20 cellular contexts compared by ENCODE assay signal in the genomic region with DNA sequence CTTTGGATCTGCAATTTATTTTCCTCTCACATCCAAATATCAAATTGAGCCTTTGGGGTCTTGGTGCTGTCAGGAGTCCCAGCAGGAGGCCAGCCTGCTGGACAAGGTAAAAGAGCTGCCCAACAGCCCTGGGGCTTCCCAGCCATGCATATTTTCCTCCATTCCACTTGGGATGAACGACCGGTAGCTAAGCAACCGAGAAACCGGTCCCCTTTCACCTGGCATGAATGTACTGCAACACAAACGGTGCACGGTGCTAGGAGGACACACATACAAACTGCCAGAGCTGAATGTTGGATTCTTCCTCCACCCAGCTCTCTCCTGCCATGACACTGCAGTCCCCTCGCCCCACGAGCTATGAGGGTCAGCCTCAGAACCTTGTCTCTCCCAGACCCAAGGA. TPM values are rescaled to one million over a fixed set of nuclear protein-coding genes. Genes with fewer than 3 reads are reported as not detected.
DNase-seq lines count a peak whose midpoint lies in the region; ATAC-seq, FAIRE-seq and TF ChIP-seq lines count a peak whose summit lies in the region.
"Had no signal": no experiment of that assay in that cellular context is flagged by ENCODE, and none has a peak within 500 bp of the region (broad histone marks: within the 10 kb centered on the region; RNA-seq: fewer than 3 reads in every experiment).

No MANE protein-coding gene starts in this region.

- H3K27me3 Mint-ChIP-seq in WTC11 (ENCODE audit: low read depth) = no peaks in the 10 kb centered on the region
- H3K27me3 Mint-ChIP-seq: activated naive CD8-positive, alpha-beta T cell treated with anti-CD3 and anti-CD28 coated beads, Interleukin-2, amount 50 U/mL, for 24 hours; naive thymus-derived CD8-positive, alpha-beta T cell; T-helper 17 cell had no signal

- CTCF ChIA-PET in WTC11 (lab: Charles Lee) = interaction anchor here (0.7 to 4.7 kb wide), 11 partner anchors 8 to 205 kb away, joined by 3 to 38 read pairs (median 4); a partner anchor contains a TSS

- H3K4me3 ChIP-seq in left ventricle myocardium inferior (no peak overlapping the region), lower lobe of right lung (no peak overlapping the region), thyroid gland (replicated peaks in 1 of 3) (no peak overlapping the region)

- H3K36me3 Mint-ChIP-seq in WTC11 = peaks cover 12% of the 10 kb centered on the region
- H3K36me3 Mint-ChIP-seq: naive thymus-derived CD8-positive, alpha-beta T cell had no signal

- WGBS in thyroid gland, 2 donors = 48 to 52% methylated on average over 8 of the region's 8 CpGs

- H3K27ac ChIP-seq in left ventricle myocardium inferior (replicated peaks) (no peak overlapping the region), lower lobe of right lung (peak overlapping the region; percentile 18), thyroid gland (no peak overlapping the region)

- H3K36me3 ChIP-seq in left ventricle myocardium inferior = peaks cover 22% of the 10 kb centered on the region
- peaks cover 22% of the 10 kb centered on the region for H3K36me3 ChIP-seq in lower lobe of right lung
- no peaks in the 10 kb centered on the region for H3K36me3 ChIP-seq in thyroid gland

- TF ChIP-seq POLR2A in thyroid gland (IDR thresholded peaks at IDR 0.05) = no peak
- TF ChIP-seq POLR2A in GM12892 (IDR thresholded peaks at IDR 0.05; ENCODE audit: low read depth, low read length) = no peak

- POLR2A ChIA-PET in WTC11 (lab: Charles Lee) = interaction anchor here (0.6 to 0.9 kb wide), 3 partner anchors 23 to 207 kb away, joined by 3 to 6 read pairs (median 4); no protein-coding TSS in a partner anchor

- DNase-seq in Right ventricle myocardium superior (no peak), left ventricle myocardium inferior (no peak), WTC11 (ENCODE audit: low spot score) (peak; percentile 54), lower lobe of right lung (no peak), thyroid gland (peak; percentile 42 to 54), COLO668 (lab: John Stamatoyannopoulos, UW; ENCODE audit: unreplicated experiment) (no peak), GM12892 (ENCODE audit: insufficient read length) (no peak)
- DNase-seq: activated CD4-positive, CD25-positive, alpha-beta regulatory T cell; activated naive CD8-positive, alpha-beta T cell treated with anti-CD3 and anti-CD28 coated beads, Interleukin-2, amount 50 U/mL, for 24 hours; central memory CD4-positive, alpha-beta T cell; effector CD8-positive, alpha-beta T cell; HCEC 1CT; hippocampal formation; naive thymus-derived CD8-positive, alpha-beta T cell; NCI-H2081; NK-92 treated with Interleukin-12 subunit alpha and Interleukin-12 subunit beta, amount 100 ng/mL, for 24 hours; SHP77 treated with DMSO at 0.1 percent for 48 hours; T-helper 17 cell had no signal

- H3K4me1 Mint-ChIP-seq in WTC11 = peaks cover 61% of the 10 kb centered on the region

- H3K4me1 ChIP-seq in left ventricle myocardium inferior = peaks cover 26% of the 10 kb centered on the region
- peaks cover 9% of the 10 kb centered on the region for H3K4me1 ChIP-seq in lower lobe of right lung
- peaks cover 31 to 41% of the 10 kb centered on the region in 2 donors for H3K4me1 ChIP-seq in thyroid gland

- peak overlapping the region; percentile 89 for H3K27ac Mint-ChIP-seq in WTC11
- H3K27ac Mint-ChIP-seq: activated naive CD8-positive, alpha-beta T cell treated with anti-CD3 and anti-CD28 coated beads, Interleukin-2, amount 50 U/mL, for 24 hours; activated T-helper 1 cell treated with anti-CD3 and anti-CD28 coated beads, Interleukin-12 subunit alpha, Interleukin-12 subunit beta, Interleukin-2, Interleukin-4 antibody, amounts not matched to agents 30 ng/mL and 10 ng/mL and 1 ng/mL, durations not matched to agents 14 hours and 24 hours and 36 hours; naive thymus-derived CD8-positive, alpha-beta T cell; T-helper 17 cell had no signal

- no peaks in the 10 kb centered on the region for H3K9me3 ChIP-seq in left ventricle myocardium inferior (replicated peaks)
- no peaks in the 10 kb centered on the region for H3K9me3 ChIP-seq in lower lobe of right lung
- no peaks in the 10 kb centered on the region for H3K9me3 ChIP-seq in thyroid gland

- TF ChIP-seq CTCF in left ventricle myocardium inferior (IDR thresholded peaks at IDR 0.05; ENCODE audit: borderline replicate concordance) = no peak
- TF ChIP-seq CTCF in WTC11 (IDR thresholded peaks at IDR 0.05) = no peak
- TF ChIP-seq CTCF in lower lobe of right lung (IDR thresholded peaks at IDR 0.05) = no peak
- TF ChIP-seq CTCF in thyroid gland (IDR thresholded peaks at IDR 0.05) = no peak

- intact Hi-C loops in Right ventricle myocardium superior (cut with DNase I) = no loop called here
- intact Hi-C loops in left ventricle myocardium inferior (cut with micrococcal nuclease) = loop anchor here (10.0 kb wide), 1 partner anchor 46 kb away; a partner anchor contains a TSS
- intact Hi-C loops in lower lobe of right lung (cut with DNase I) = loop anchor here (10.0 kb wide), 1 partner anchor 176 kb away; no protein-coding TSS in a partner anchor
- intact Hi-C loops in thyroid gland (cut with DNase I) = loop anchor here (10.0 kb wide), 1 partner anchor 46 kb away; a partner anchor contains a TSS

- no peak for FAIRE-seq in GM12892 (lab: Jason Lieb, UNC)

- peaks cover 6% of the 10 kb centered on the region for H3K9me3 Mint-ChIP-seq in WTC11
- H3K9me3 Mint-ChIP-seq: activated naive CD8-positive, alpha-beta T cell treated with anti-CD3 and anti-CD28 coated beads, Interleukin-2, amount 50 U/mL, for 24 hours; activated T-helper 1 cell treated with anti-CD3 and anti-CD28 coated beads, Interleukin-12 subunit alpha, Interleukin-12 subunit beta, Interleukin-2, Interleukin-4 antibody, amounts not matched to agents 30 ng/mL and 10 ng/mL and 1 ng/mL, durations not matched to agents 14 hours and 24 hours and 36 hours; naive thymus-derived CD8-positive, alpha-beta T cell had no signal

- ATAC-seq in Right ventricle myocardium superior (ENCODE audit: poor library complexity) = peak; percentile 29
- ATAC-seq in WTC11 = peak; percentile 38
- peak; percentile 54 to 57 for ATAC-seq in lower lobe of right lung
- ATAC-seq in GM21825 (IDR thresholded peaks at IDR 0.05; ENCODE audit: unreplicated experiment) = no peak
- ATAC-seq: activated naive CD8-positive, alpha-beta T cell treated with anti-CD3 and anti-CD28 coated beads, Interleukin-2, amount 50 U/mL, for 24 hours; naive thymus-derived CD8-positive, alpha-beta T cell; T-helper 17 cell had no signal

- H3K27me3 ChIP-seq in left ventricle myocardium inferior (ENCODE audit: low read depth) (no peaks in the 10 kb centered on the region), lower lobe of right lung (ENCODE audit: low read depth) (no peaks in the 10 kb centered on the region), thyroid gland (no peaks in the 10 kb centered on the region)

- no peak overlapping the region for H3K4me3 Mint-ChIP-seq in WTC11
- H3K4me3 Mint-ChIP-seq: activated naive CD8-positive, alpha-beta T cell treated with anti-CD3 and anti-CD28 coated beads, Interleukin-2, amount 50 U/mL, for 24 hours; activated T-helper 1 cell treated with anti-CD3 and anti-CD28 coated beads, Interleukin-12 subunit alpha, Interleukin-12 subunit beta, Interleukin-2, Interleukin-4 antibody, amounts not matched to agents 30 ng/mL and 10 ng/mL and 1 ng/mL, durations not matched to agents 14 hours and 24 hours and 36 hours; naive thymus-derived CD8-positive, alpha-beta T cell; T-helper 17 cell had no signal

TF ChIP-seq in WTC11, 78 proteins besides CTCF, POLR2A, EP300 and RAD21 (continues in another document):
- TF ChIP-seq, protein P1, sequence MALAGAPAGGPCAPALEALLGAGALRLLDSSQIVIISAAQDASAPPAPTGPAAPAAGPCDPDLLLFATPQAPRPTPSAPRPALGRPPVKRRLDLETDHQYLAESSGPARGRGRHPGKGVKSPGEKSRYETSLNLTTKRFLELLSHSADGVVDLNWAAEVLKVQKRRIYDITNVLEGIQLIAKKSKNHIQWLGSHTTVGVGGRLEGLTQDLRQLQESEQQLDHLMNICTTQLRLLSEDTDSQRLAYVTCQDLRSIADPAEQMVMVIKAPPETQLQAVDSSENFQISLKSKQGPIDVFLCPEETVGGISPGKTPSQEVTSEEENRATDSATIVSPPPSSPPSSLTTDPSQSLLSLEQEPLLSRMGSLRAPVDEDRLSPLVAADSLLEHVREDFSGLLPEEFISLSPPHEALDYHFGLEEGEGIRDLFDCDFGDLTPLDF (CRISPR knock-in tag; IDR thresholded peaks at IDR 0.05) = no peak
- TF ChIP-seq NFYB (CRISPR knock-in tag; conservative IDR thresholded peaks at IDR 0.05; ENCODE audit: low read depth) (no peak), ZNF219 (CRISPR knock-in tag; IDR thresholded peaks at IDR 0.05; ENCODE audit: borderline replicate concordance) (no peak), NR3C1 (CRISPR knock-in tag; conservative IDR thresholded peaks at IDR 0.05; ENCODE audit: low read depth) (no peak), ATF1 (CRISPR knock-in tag; IDR thresholded peaks at IDR 0.05) (no peak), FOXK1 (CRISPR knock-in tag; IDR thresholded peaks at IDR 0.05) (no peak), SOX15 (CRISPR knock-in tag; IDR thresholded peaks at IDR 0.05) (no peak)
- TF ChIP-seq, protein P2, sequence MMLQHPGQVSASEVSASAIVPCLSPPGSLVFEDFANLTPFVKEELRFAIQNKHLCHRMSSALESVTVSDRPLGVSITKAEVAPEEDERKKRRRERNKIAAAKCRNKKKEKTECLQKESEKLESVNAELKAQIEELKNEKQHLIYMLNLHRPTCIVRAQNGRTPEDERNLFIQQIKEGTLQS (CRISPR knock-in tag; conservative IDR thresholded peaks at IDR 0.05) = no peak
- TF ChIP-seq, protein P3, sequence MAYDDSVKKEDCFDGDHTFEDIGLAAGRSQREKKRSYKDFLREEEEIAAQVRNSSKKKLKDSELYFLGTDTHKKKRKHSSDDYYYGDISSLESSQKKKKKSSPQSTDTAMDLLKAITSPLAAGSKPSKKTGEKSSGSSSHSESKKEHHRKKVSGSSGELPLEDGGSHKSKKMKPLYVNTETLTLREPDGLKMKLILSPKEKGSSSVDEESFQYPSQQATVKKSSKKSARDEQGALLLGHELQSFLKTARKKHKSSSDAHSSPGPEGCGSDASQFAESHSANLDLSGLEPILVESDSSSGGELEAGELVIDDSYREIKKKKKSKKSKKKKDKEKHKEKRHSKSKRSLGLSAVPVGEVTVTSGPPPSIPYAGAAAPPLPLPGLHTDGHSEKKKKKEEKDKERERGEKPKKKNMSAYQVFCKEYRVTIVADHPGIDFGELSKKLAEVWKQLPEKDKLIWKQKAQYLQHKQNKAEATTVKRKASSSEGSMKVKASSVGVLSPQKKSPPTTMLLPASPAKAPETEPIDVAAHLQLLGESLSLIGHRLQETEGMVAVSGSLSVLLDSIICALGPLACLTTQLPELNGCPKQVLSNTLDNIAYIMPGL (CRISPR knock-in tag; IDR thresholded peaks at IDR 0.05) = no peak
- TF ChIP-seq, protein P4, sequence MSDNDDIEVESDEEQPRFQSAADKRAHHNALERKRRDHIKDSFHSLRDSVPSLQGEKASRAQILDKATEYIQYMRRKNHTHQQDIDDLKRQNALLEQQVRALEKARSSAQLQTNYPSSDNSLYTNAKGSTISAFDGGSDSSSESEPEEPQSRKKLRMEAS (CRISPR knock-in tag; IDR thresholded peaks at IDR 0.05) = no peak

RNA-seq across cellular contexts. Expression of a gene that starts 42.7 kb away (rescaled TPM):
- total RNA-seq in Right ventricle myocardium superior = 18.5 TPM
- 23.5 TPM for total RNA-seq in left ventricle myocardium inferior
- total RNA-seq in WTC11 (2021) = 9.3 to 14.8 TPM (median 9.6 TPM) in 3 replicates
- 24.9 TPM for total RNA-seq in lower lobe of right lung
- total RNA-seq in thyroid gland = 10 to 100 TPM; 29.6 to 46.7 (median 37.0) TPM
- polyA plus RNA-seq in GM12892 (2012; ENCODE audit: missing spikeins) = 3.5 TPM

Comparison
In these comparisons a context has a peak if more than half of its experiments do, and no peak if none do; other contexts are left out.
1. DNase-seq: peak in WTC11 (single experiment) and thyroid gland (2 of 2); none in Right ventricle myocardium superior (single experiment), left ventricle myocardium inferior (single experiment), lower lobe of right lung (single experiment), COLO668 (single experiment) and GM12892 (single experiment).